In genomic region chr10:14645239-14645960, GRCh38 we compare ENCODE assay signal across 10 cellular contexts.
DNase-seq lines count a peak whose midpoint lies in the region; ATAC-seq and TF ChIP-seq lines count a peak whose summit lies in the region.
"Had no signal": no experiment of that assay in that cellular context is flagged by ENCODE, and none has a peak within 500 bp of the region (broad histone marks: within the 10 kb centered on the region; RNA-seq: fewer than 3 reads in every experiment).

No MANE protein-coding gene starts in this region.

- no peaks in the 10 kb centered on the region for H3K27me3 ChIP-seq in GM06990 (replicated peaks; ENCODE audit: control insufficient read depth, insufficient read depth, low read length)
- H3K27me3 ChIP-seq: Peyer's patch had no signal

- H3K4me3 ChIP-seq in GM06990 (replicated peaks; ENCODE audit: low read depth, low read length), result no peak overlapping the region
- H3K4me3 ChIP-seq: Peyer's patch, psoas muscle had no signal

- TF ChIP-seq CTCF in GM06990 (IDR thresholded peaks at IDR 0.05; ENCODE audit: insufficient read depth, low read length, poor library complexity, severe bottlenecking), result no peak

- no peaks in the 10 kb centered on the region for H3K36me3 ChIP-seq in GM06990 (ENCODE audit: control insufficient read depth, insufficient read depth, low read length)
- H3K36me3 ChIP-seq: Peyer's patch had no signal

- peak; percentile 34 for ATAC-seq in GM19025 (IDR thresholded peaks at IDR 0.05; ENCODE audit: low read depth, unreplicated experiment)
- ATAC-seq in HG03097 (IDR thresholded peaks at IDR 0.05; ENCODE audit: low FRiP score, unreplicated experiment), result peak; percentile 26
- ATAC-seq in GM21360 (IDR thresholded peaks at IDR 0.05; ENCODE audit: unreplicated experiment), result no peak
- no peak for ATAC-seq in HG03469 (IDR thresholded peaks at IDR 0.05; ENCODE audit: unreplicated experiment)
- ATAC-seq: psoas muscle had no signal

- peak; percentile 56 for DNase-seq in GM06990 (ENCODE audit: extremely low read depth, insufficient read length)
- peak; percentile 12 for DNase-seq in central memory CD4-positive, alpha-beta T cell
- no peak for DNase-seq in GM19238 (ENCODE audit: insufficient read length, low spot score)
- no peak for DNase-seq in activated CD8-positive, alpha-beta memory T cell treated with anti-CD3 and anti-CD28 coated beads for 24 hours
- DNase-seq: Peyer's patch, psoas muscle had no signal

Comparison
In these comparisons a context has a peak if more than half of its experiments do, and no peak if none do; other contexts are left out.
1. DNase-seq: peak in GM06990 (single experiment) and central memory CD4-positive, alpha-beta T cell (single experiment); none in GM19238 (single experiment) and activated CD8-positive, alpha-beta memory T cell treated with anti-CD3 and anti-CD28 coated beads for 24 hours (single experiment).
2. ATAC-seq: peak in GM19025 (single experiment) and HG03097 (single experiment); none in GM21360 (single experiment) and HG03469 (single experiment).